Comparison of ENCODE assay signal across 13 cellular contexts in genomic region chr13:99357920-99358319, GRCh38. TPM values are rescaled to one million over a fixed set of nuclear protein-coding genes. Genes with fewer than 3 reads are reported as not detected.
DNase-seq lines count a peak whose midpoint lies in the region; ATAC-seq and TF ChIP-seq lines count a peak whose summit lies in the region.
"Had no signal": no experiment of that assay in that cellular context is flagged by ENCODE, and none has a peak within 500 bp of the region (broad histone marks: within the 10 kb centered on the region; RNA-seq: fewer than 3 reads in every experiment).

No MANE protein-coding gene starts in this region.

- peak; percentile 24 to 34 for ATAC-seq in activated naive CD4-positive, alpha-beta T cell treated with anti-CD3 and anti-CD28 coated beads, Interleukin-2, amount 50 U/mL, for 72 hours
- no peak for ATAC-seq in GM21528 (IDR thresholded peaks at IDR 0.05; ENCODE audit: low FRiP score, unreplicated experiment)
- no peak for ATAC-seq in HG03159 (IDR thresholded peaks at IDR 0.05; ENCODE audit: unreplicated experiment)

- H3K9me3 Mint-ChIP-seq in activated naive CD4-positive, alpha-beta T cell treated with anti-CD3 and anti-CD28 coated beads, Interleukin-2, amount 50 U/mL, for 72 hours, result no peaks in the 10 kb centered on the region
- H3K9me3 Mint-ChIP-seq in type B pancreatic cell, result no peaks in the 10 kb centered on the region
- H3K9me3 Mint-ChIP-seq: neural progenitor cell had no signal

- no peak overlapping the region for H2AK5ac ChIP-seq in mesenchymal stem cell (ENCODE audit: low read length, severe bottlenecking)

- H3K9me3 ChIP-seq in mesenchymal stem cell (ENCODE audit: control insufficient read depth, low read length), result no peaks in the 10 kb centered on the region

- no peak overlapping the region for H3K4me2 ChIP-seq in mesenchymal stem cell (ENCODE audit: low read length, poor library complexity, severe bottlenecking)
- H3K4me2 ChIP-seq: neural progenitor cell had no signal

- no peak overlapping the region for H3K4me3 Mint-ChIP-seq in type B pancreatic cell
- H3K4me3 Mint-ChIP-seq: neural progenitor cell had no signal

- no peak overlapping the region for H2AFZ ChIP-seq in mesenchymal stem cell (ENCODE audit: low read depth, low read length)
- H2AFZ ChIP-seq: neural progenitor cell had no signal

- H3K23ac ChIP-seq in mesenchymal stem cell (ENCODE audit: low read length in 2 of 2), result no peak overlapping the region

- peak overlapping the region; percentile 74 for H2BK15ac ChIP-seq in mesenchymal stem cell (ENCODE audit: low read depth, poor library complexity, severe bottlenecking)

- peaks cover 28 to 29% of the 10 kb centered on the region in 2 experiments for H3K36me3 ChIP-seq in mesenchymal stem cell (ENCODE audit: control insufficient read depth in 1 of 2, insufficient read depth in 2 of 2, low read depth in 1 of 2, low read length in 2 of 2)

- no peaks in the 10 kb centered on the region for H3K27me3 Mint-ChIP-seq in type B pancreatic cell

- peak overlapping the region; percentile 82 for H4K91ac ChIP-seq in mesenchymal stem cell (ENCODE audit: low read length)

- H3K4me1 ChIP-seq in mesenchymal stem cell (ENCODE audit: control insufficient read depth, insufficient read depth, low read depth, low read length), result peaks cover 18% of the 10 kb centered on the region

- peaks cover 34% of the 10 kb centered on the region for H3K79me1 ChIP-seq in mesenchymal stem cell (replicated peaks; ENCODE audit: low read length, poor library complexity, severe bottlenecking)

- WGBS in mesenchymal stem cell, result 82% methylated on average over 6 of the region's 7 CpGs

- H3K36me3 Mint-ChIP-seq in activated naive CD4-positive, alpha-beta T cell treated with anti-CD3 and anti-CD28 coated beads, Interleukin-2, amount 50 U/mL, for 72 hours, result peaks cover 33 to 39% of the 10 kb centered on the region in 2 donors
- peaks cover 41% of the 10 kb centered on the region for H3K36me3 Mint-ChIP-seq in type B pancreatic cell

- no peak for TF ChIP-seq CTCF in type B pancreatic cell (conservative IDR thresholded peaks at IDR 0.05)

- H3K27ac Mint-ChIP-seq in activated naive CD4-positive, alpha-beta T cell treated with anti-CD3 and anti-CD28 coated beads, Interleukin-2, amount 50 U/mL, for 72 hours, result peak overlapping the region; percentile 98 to 100
- peak overlapping the region; percentile 29 for H3K27ac Mint-ChIP-seq in type B pancreatic cell

- no peaks in the 10 kb centered on the region for H3K27me3 ChIP-seq in mesenchymal stem cell (ENCODE audit: control insufficient read depth in 1 of 2, insufficient read depth in 1 of 2, low read length in 2 of 2)
- H3K27me3 ChIP-seq: neural progenitor cell had no signal

- peak overlapping the region; percentile 64 for H2BK120ac ChIP-seq in mesenchymal stem cell (ENCODE audit: low read depth, low read length)

- H3K9ac ChIP-seq in mesenchymal stem cell (ENCODE audit: low read length), result no peak overlapping the region
- H3K9ac ChIP-seq: neural progenitor cell had no signal

- peak overlapping the region; percentile 34 to 81 for H3K18ac ChIP-seq in mesenchymal stem cell (ENCODE audit: low read depth in 1 of 2, low read length in 2 of 2)

- peak overlapping the region in 1 of 2 experiments; percentile 45 for H3K14ac ChIP-seq in mesenchymal stem cell (ENCODE audit: low read length in 2 of 2)

- peaks cover 33% of the 10 kb centered on the region for H3K4me1 Mint-ChIP-seq in type B pancreatic cell (ENCODE audit: unreplicated experiment)

- H3K4me3 ChIP-seq in mesenchymal stem cell (ENCODE audit: insufficient read depth in 1 of 2, low read depth in 1 of 2, low read length in 2 of 2), result no peak overlapping the region
- H3K4me3 ChIP-seq: neural progenitor cell had no signal

- peak; percentile 40 for DNase-seq in stimulated activated CD4-positive, alpha-beta T cell treated with anti-CD3 and anti-CD28 coated beads, Interleukin-15, amount 100 ng/mL, for 24 hours
- DNase-seq in stimulated activated CD4-positive, alpha-beta T cell treated with anti-CD3 and anti-CD28 coated beads, Interleukin-2, amount 100 ng/mL, for 24 hours, result no peak
- DNase-seq in activated naive CD4-positive, alpha-beta T cell treated with anti-CD3 and anti-CD28 coated beads, Interleukin-2, amount 50 U/mL, for 72 hours (ENCODE audit: low spot score in 2 of 2), result peak in 1 of 2 donors; percentile 47
- no peak for DNase-seq in mesenchymal stem cell
- no peak for DNase-seq in type B pancreatic cell (ENCODE audit: extremely low spot score, unreplicated experiment)
- no peak for DNase-seq in LoVo (ENCODE audit: low spot score)
- DNase-seq: KBM-7, kidney, NCI-H187, NCI-H748 treated with DMSO at 0.1 percent for 48 hours had no signal

- H2BK5ac ChIP-seq in mesenchymal stem cell (ENCODE audit: low read depth, low read length, poor library complexity, severe bottlenecking), result no peak overlapping the region

- H4K8ac ChIP-seq in mesenchymal stem cell (ENCODE audit: low read length), result peak overlapping the region; percentile 78

- H3K27ac ChIP-seq in mesenchymal stem cell (ENCODE audit: low read length, poor library complexity, severe bottlenecking), result no peak overlapping the region
- H3K27ac ChIP-seq: neural progenitor cell had no signal

- peak overlapping the region; percentile 75 to 89 for H2BK12ac ChIP-seq in mesenchymal stem cell (ENCODE audit: low read length in 2 of 2)

- H3K4ac ChIP-seq in mesenchymal stem cell (ENCODE audit: low read depth in 1 of 2, low read length in 2 of 2), result peak overlapping the region; percentile 42 to 57

RNA-seq across cellular contexts. Expression of gene GPR183, which starts 50.7 kb away (rescaled TPM):
- 10 to 100 TPM; 55.0 to 55.4 TPM for total RNA-seq in activated naive CD4-positive, alpha-beta T cell treated with anti-CD3 and anti-CD28 coated beads, Interleukin-2, amount 50 U/mL, for 72 hours
- 8.4 TPM for polyA plus RNA-seq in mesenchymal stem cell (2013, experiment 1 of 2)
- polyA plus RNA-seq in mesenchymal stem cell (2013, experiment 2 of 2), result 8.1 TPM
- total RNA-seq in type B pancreatic cell (ENCODE audit: low replicate concordance), result not detected in 2 replicates

Comparison
In these comparisons a context has a peak if more than half of its experiments do, and no peak if none do; other contexts are left out.
1. ATAC-seq: peak in activated naive CD4-positive, alpha-beta T cell treated with anti-CD3 and anti-CD28 coated beads, Interleukin-2, amount 50 U/mL, for 72 hours (2 of 2); none in GM21528 (single experiment) and HG03159 (single experiment).
2. RNA of gene GPR183, which starts 50.7 kb away (total RNA-seq): 55.0 to 55.4 TPM in activated naive CD4-positive, alpha-beta T cell treated with anti-CD3 and anti-CD28 coated beads, Interleukin-2, amount 50 U/mL, for 72 hours; not detected in type B pancreatic cell; every median in the first group is over 10 times any median in the second.